In genomic region chr1:117970251-117970650, GRCh38 we compare ENCODE assay signal across 13 cellular contexts. TPM values are rescaled to one million over a fixed set of nuclear protein-coding genes. Genes with fewer than 3 reads are reported as not detected.
DNase-seq lines count a peak whose midpoint lies in the region; ATAC-seq and TF ChIP-seq lines count a peak whose summit lies in the region.
"Had no signal": no experiment of that assay in that cellular context is flagged by ENCODE, and none has a peak within 500 bp of the region (broad histone marks: within the 10 kb centered on the region; RNA-seq: fewer than 3 reads in every experiment).

No MANE protein-coding gene starts in this region.

- no peak overlapping the region for H3K4ac ChIP-seq in H9 (ENCODE audit: low read depth, low read length)

- no peak overlapping the region for H2BK20ac ChIP-seq in H9 (ENCODE audit: low read depth, low read length, poor library complexity, severe bottlenecking)

- H3K9ac ChIP-seq in parathyroid adenoma (no peak overlapping the region), H9 (ENCODE audit: extremely low read depth, insufficient read length, low read length) (no peak overlapping the region)

- no peaks in the 10 kb centered on the region for H3K79me1 ChIP-seq in H9 (ENCODE audit: insufficient read depth, low read depth, low read length, poor library complexity, severe bottlenecking)

- H3K14ac ChIP-seq in H9 (ENCODE audit: insufficient read depth, low read length): no peak overlapping the region

- H2BK12ac ChIP-seq in H9 (ENCODE audit: insufficient read length, low read depth, low read length): no peak overlapping the region

- peak overlapping the region; percentile 24 for H3K27ac ChIP-seq in parathyroid adenoma
- H3K27ac ChIP-seq in H9 (ENCODE audit: insufficient read length, low read depth, low read length): no peak overlapping the region
- H3K27ac ChIP-seq in sigmoid colon: no peak overlapping the region
- H3K27ac ChIP-seq: Peyer's patch had no signal

- no peak overlapping the region for H3K4me2 ChIP-seq in parathyroid adenoma (ENCODE audit: low read length)
- H3K4me2 ChIP-seq in H9 (ENCODE audit: insufficient read depth, insufficient read length, low read length): no peak overlapping the region

- no peaks in the 10 kb centered on the region for H3K36me3 ChIP-seq in parathyroid adenoma (ENCODE audit: control insufficient read depth, insufficient read depth, low read length)
- H3K36me3 ChIP-seq in sigmoid colon: no peaks in the 10 kb centered on the region
- H3K36me3 ChIP-seq: Peyer's patch had no signal

- no peak overlapping the region for H2BK120ac ChIP-seq in H9 (ENCODE audit: low read depth, low read length, poor library complexity, severe bottlenecking)

- H2BK5ac ChIP-seq in H9 (ENCODE audit: insufficient read length, low read length): no peak overlapping the region

- no peak overlapping the region for H3K23ac ChIP-seq in H9 (ENCODE audit: insufficient read length, low read depth, low read length)

- no peak overlapping the region for H3K18ac ChIP-seq in H9 (ENCODE audit: insufficient read length, low read depth, low read length)

- H2AFZ ChIP-seq in parathyroid adenoma: peak overlapping the region; percentile 46
- no peak overlapping the region for H2AFZ ChIP-seq in H9 (ENCODE audit: low read length)

- intact Hi-C loops in sigmoid colon (cut with DNase I): no loop called here

- no peak overlapping the region for H2AK5ac ChIP-seq in H9 (ENCODE audit: insufficient read length, low read length)

- DNase-seq in DMS79 treated with DMSO at 0.1 percent for 48 hours (lab: John Stamatoyannopoulos, UW) (peak; percentile 92), NCI-H345 treated with DMSO at 0.1 percent for 48 hours (lab: John Stamatoyannopoulos, UW; ENCODE audit: unreplicated experiment) (peak; percentile 15), globus pallidus (ENCODE audit: low spot score) (peak; percentile 3), H9 (no peak), sigmoid colon (no peak)
- DNase-seq: GF-D8, HFFc6, NCI-H1417 treated with DMSO at 0.1 percent for 48 hours, NCI-H2029, Peyer's patch had no signal

- H3K27me3 Mint-ChIP-seq in H9 (ENCODE audit: low read depth): no peaks in the 10 kb centered on the region

- H3K79me2 ChIP-seq in parathyroid adenoma: no peaks in the 10 kb centered on the region
- H3K79me2 ChIP-seq in H9 (ENCODE audit: insufficient read depth, low read length): no peaks in the 10 kb centered on the region

- H4K91ac ChIP-seq in H9 (ENCODE audit: insufficient read length, low read depth, low read length): no peak overlapping the region

- TF ChIP-seq CTCF in parathyroid adenoma (IDR thresholded peaks at IDR 0.05) (no peak), H9 (conservative IDR thresholded peaks at IDR 0.05) (no peak), sigmoid colon (IDR thresholded peaks at IDR 0.05) (no peak)

- H3K4me3 ChIP-seq in parathyroid adenoma (ENCODE audit: low read depth, low read length) (no peak overlapping the region), sigmoid colon (no peak overlapping the region)
- H3K4me3 ChIP-seq: Peyer's patch had no signal

- H3K27ac Mint-ChIP-seq in H9: no peak overlapping the region
- H3K27ac Mint-ChIP-seq: HFFc6 had no signal

- no peak overlapping the region for H4K8ac ChIP-seq in H9 (replicated peaks; ENCODE audit: insufficient read length, low read depth, low read length)

- peaks cover 13 to 17% of the 10 kb centered on the region in 2 experiments for H3K4me1 Mint-ChIP-seq in H9

- no peak overlapping the region for H2BK15ac ChIP-seq in H9 (ENCODE audit: low read depth, low read length)

- H3K27me3 ChIP-seq in parathyroid adenoma (ENCODE audit: control insufficient read depth, insufficient read depth, low read length): no peaks in the 10 kb centered on the region
- no peaks in the 10 kb centered on the region for H3K27me3 ChIP-seq in H9 (ENCODE audit: insufficient read depth, low read length)
- no peaks in the 10 kb centered on the region for H3K27me3 ChIP-seq in sigmoid colon
- H3K27me3 ChIP-seq: Peyer's patch had no signal

- ATAC-seq in HG03457 (IDR thresholded peaks at IDR 0.05; ENCODE audit: unreplicated experiment): no peak
- ATAC-seq: Right ventricle myocardium inferior had no signal

- H3K36me3 Mint-ChIP-seq in H9 (ENCODE audit: insufficient read depth in 1 of 3, low read depth in 3 of 3): no peaks in the 10 kb centered on the region; a peak in 1 of 7 replicates

- H4K5ac ChIP-seq in H9 (ENCODE audit: insufficient read length, low read depth, low read length): no peak overlapping the region

- H3K9me3 Mint-ChIP-seq in H9: no peaks in the 10 kb centered on the region
- H3K9me3 Mint-ChIP-seq: HFFc6 had no signal

- H3K4me1 ChIP-seq in parathyroid adenoma (peaks cover 5% of the 10 kb centered on the region), H9 (ENCODE audit: insufficient read depth, low read length) (no peaks in the 10 kb centered on the region), sigmoid colon (no peaks in the 10 kb centered on the region)
- H3K4me1 ChIP-seq: Peyer's patch had no signal

- no peak overlapping the region for H3K56ac ChIP-seq in H9 (ENCODE audit: insufficient read length, low read depth, low read length)

- no peaks in the 10 kb centered on the region for H4K20me1 ChIP-seq in H9 (ENCODE audit: control insufficient read depth, insufficient read depth, insufficient read length)

- no peak overlapping the region for H3T11ph ChIP-seq in H9 (ENCODE audit: low read length)

- no peak overlapping the region for H3K4me3 Mint-ChIP-seq in H9
- H3K4me3 Mint-ChIP-seq: HFFc6 had no signal

- no peak for TF ChIP-seq POLR2A in sigmoid colon (IDR thresholded peaks at IDR 0.05)

- TF ChIP-seq EP300 in sigmoid colon (IDR thresholded peaks at IDR 0.05): no peak

- H3K9me3 ChIP-seq in parathyroid adenoma (ENCODE audit: control insufficient read depth, low read length) (no peaks in the 10 kb centered on the region), H9 (ENCODE audit: control insufficient read depth, low read depth, low read length) (no peaks in the 10 kb centered on the region), sigmoid colon (no peaks in the 10 kb centered on the region)
- H3K9me3 ChIP-seq: Peyer's patch had no signal

- H3K23me2 ChIP-seq in H9 (ENCODE audit: insufficient read length, low read depth, low read length, poor library complexity, severe bottlenecking): peaks cover 3% of the 10 kb centered on the region

- WGBS in H9 (ENCODE audit: extremely low coverage, insufficient read length, low lambda C conversion rate): no CpG with 5 or more reads among the region's 9 CpGs
- WGBS in sigmoid colon, 2 donors: 82 to 83% methylated on average over 9 of the region's 9 CpGs

RNA-seq across cellular contexts. Expression of gene WDR3, which starts 40.7 kb away (rescaled TPM):
- total RNA-seq in H9 (2021) (61.4 and 66.7 TPM in 2 replicates), sigmoid colon (1 to 10 TPM; 2.5 to 9.6 (median 5.9) TPM)
- polyA plus RNA-seq in sigmoid colon: 1 to 10 TPM; 1.8 to 9.8 (median 3.2) TPM

RNA-seq across cellular contexts. Expression of gene GDAP2, which starts 40.8 kb away (rescaled TPM):
- total RNA-seq in H9 (2021): 24.4 and 27.6 TPM in 2 replicates
- total RNA-seq in sigmoid colon: 10 to 100 TPM; 19.6 to 33.8 (median 22.3) TPM
- polyA plus RNA-seq in sigmoid colon: 1 to 10 TPM; 5.5 to 8.3 (median 6.6) TPM

Comparison
In these comparisons a context has a peak if more than half of its experiments do, and no peak if none do; other contexts are left out.
1. DNase-seq: peak in DMS79 treated with DMSO at 0.1 percent for 48 hours (single experiment), NCI-H345 treated with DMSO at 0.1 percent for 48 hours (single experiment) and globus pallidus (single experiment); none in H9 (single experiment) and sigmoid colon (single experiment).